Comparison of ENCODE assay signal across 21 cellular contexts in the genomic region with DNA sequence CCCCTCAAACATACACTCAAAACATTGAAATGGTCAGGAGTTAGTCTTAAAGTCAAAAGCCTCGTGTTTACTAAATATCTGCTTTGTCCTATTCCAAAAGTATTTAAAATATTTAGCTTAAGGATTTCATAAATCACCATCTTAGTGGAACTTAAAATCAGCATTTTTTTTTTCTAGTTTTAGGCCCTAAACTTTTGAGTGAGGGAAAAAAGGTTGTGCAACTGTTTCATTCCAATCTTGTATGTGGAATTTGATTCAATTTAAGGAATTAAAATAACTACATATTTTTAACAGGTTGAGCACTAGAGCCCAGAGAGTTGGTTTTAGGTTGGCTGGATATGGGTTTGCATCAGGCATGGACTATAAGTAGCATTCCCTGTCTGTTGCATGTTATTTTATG.
"Had no signal": no experiment of that assay in that cellular context is flagged by ENCODE, and none has a peak within 500 bp of the region (broad histone marks: within the 10 kb centered on the region; RNA-seq: fewer than 3 reads in every experiment).

No MANE protein-coding gene starts in this region.

- ATAC-seq: activated CD8-positive, alpha-beta T cell treated with anti-CD3 and anti-CD28 coated beads, Interleukin-2, amount 10 ng/mL, durations not matched to agents 7 days and 5 days; esophagus mucosa; heart right ventricle; naive thymus-derived CD4-positive, alpha-beta T cell; right cardiac atrium had no signal

- H3K4me1 ChIP-seq: tibial nerve had no signal

- H3K27ac ChIP-seq: brain microvascular endothelial cell, heart right ventricle, tibial nerve had no signal

- H3K9me3 ChIP-seq: heart right ventricle, tibial nerve had no signal

- H3K4me3 ChIP-seq: heart right ventricle, tibial nerve had no signal

- DNase-seq: activated B cell treated with CpG ODN at 0.5 μM for 24 hours; activated CD4-positive, alpha-beta T cell treated with anti-CD3 and anti-CD28 coated beads, Interleukin-2, amount 50 U/mL, for 1 hour; activated CD8-positive, alpha-beta T cell treated with anti-CD3 and anti-CD28 coated beads, Interleukin-2, amount 10 ng/mL, durations not matched to agents 7 days and 5 days; activated effector memory CD4-positive, alpha-beta T cell treated with anti-CD3 and anti-CD28 coated beads, Interleukin-2, amount 50 U/mL, for 16 hours; activated naive CD4-positive, alpha-beta T cell treated with anti-CD3 and anti-CD28 coated beads, Interleukin-2, amount 10 ng/mL, durations not matched to agents 7 days and 5 days; activated naive CD8-positive, alpha-beta T cell treated with anti-CD3 and anti-CD28 coated beads, Interleukin-2, amount 10 ng/mL, durations not matched to agents 7 days and 5 days; activated T-cell treated with anti-CD3 and anti-CD28 coated beads for 4 hours; amniotic stem cell; brain microvascular endothelial cell; endodermal cell; heart right ventricle; midbrain; naive thymus-derived CD4-positive, alpha-beta T cell; occipital lobe; posterior cingulate gyrus; right cardiac atrium; stimulated activated CD4-positive, alpha-beta T cell treated with anti-CD3 and anti-CD28 coated beads, Interleukin-2, amount 100 ng/mL, for 48 hours; stimulated activated naive CD4-positive, alpha-beta T cell treated with Interleukin-2 at 50 U/mL for 16 hours; T-helper 1 cell had no signal

- H3K27me3 ChIP-seq: brain microvascular endothelial cell, heart right ventricle, tibial nerve had no signal

- H3K36me3 ChIP-seq: brain microvascular endothelial cell, heart right ventricle, tibial nerve had no signal
